ENCODE assay signal across 8 cellular contexts in the genomic region with DNA sequence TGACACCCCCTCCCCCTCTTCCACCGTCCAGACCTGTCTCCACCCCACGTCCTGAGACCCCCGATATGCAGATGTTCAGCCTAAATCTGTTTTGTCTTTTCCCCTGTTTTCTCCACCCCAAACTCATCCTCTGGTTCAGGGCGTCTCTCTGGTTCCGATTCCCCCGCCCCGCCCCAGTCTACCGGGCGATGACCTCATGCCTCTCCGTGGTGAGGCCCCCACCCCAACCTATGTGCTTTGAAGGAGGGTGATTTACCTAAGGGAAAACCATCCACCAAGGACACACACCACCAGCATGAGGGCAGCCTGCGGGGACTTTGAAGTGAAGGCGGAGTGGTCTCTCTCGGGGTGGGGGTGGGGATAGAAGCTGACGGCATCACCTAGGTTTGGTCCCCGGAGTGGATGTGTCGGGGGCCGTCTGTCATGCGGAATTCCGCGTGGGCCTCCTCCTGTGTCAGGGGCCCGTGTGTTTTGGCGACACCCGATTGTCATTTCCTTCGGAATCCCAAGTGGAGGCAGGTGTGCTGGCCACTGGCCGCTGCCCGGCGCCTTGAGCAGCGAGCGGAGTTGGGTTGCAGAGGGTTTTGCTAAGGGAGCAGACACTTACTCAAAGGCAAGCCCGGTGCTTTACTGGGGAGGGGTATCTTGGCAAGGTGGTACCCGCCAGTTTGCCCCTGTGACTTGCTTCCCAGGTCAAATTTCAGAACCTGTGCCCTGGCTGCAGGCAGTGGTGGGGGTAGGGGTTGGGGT. TPM values are rescaled to one million over a fixed set of nuclear protein-coding genes. Genes with fewer than 3 reads are reported as not detected.
DNase-seq lines count a peak whose midpoint lies in the region; ATAC-seq, FAIRE-seq and TF ChIP-seq lines count a peak whose summit lies in the region.

No MANE protein-coding gene starts in this region.

- H3K27ac Mint-ChIP-seq in endodermal cell: peak overlapping the region; percentile 88
- peak overlapping the region; percentile 50 to 87 (median 86) for H3K27ac Mint-ChIP-seq in nephron

- in situ Hi-C loops in HAP-1 (cut with MboI; ENCODE audit: low sequenced_read_pairs): no loop called here

- H3K27me3 ChIP-seq in HAP-1 (ENCODE audit: low read depth) (no peaks in the 10 kb centered on the region), endodermal cell (ENCODE audit: control insufficient read depth, insufficient read depth, low read length, poor library complexity, severe bottlenecking) (no peaks in the 10 kb centered on the region)

- FAIRE-seq in GM19239 (lab: Jason Lieb, UNC): no peak

- no peaks in the 10 kb centered on the region; the same call in 1 of the 2 replicates for H3K9me3 ChIP-seq in HAP-1
- no peaks in the 10 kb centered on the region for H3K9me3 ChIP-seq in endodermal cell (ENCODE audit: control insufficient read depth, low read length)

- H3K4me3 Mint-ChIP-seq in endodermal cell (peak overlapping the region; percentile 88), nephron (peak overlapping the region; percentile 93 to 96 (median 93))

- peak overlapping the region; percentile 64 for H3K9ac ChIP-seq in endodermal cell (ENCODE audit: extremely low read depth, low read length, poor library complexity, severe bottlenecking)

- peaks cover 41% of the 10 kb centered on the region for H3K36me3 ChIP-seq in HAP-1 (replicated peaks)
- peaks cover 23% of the 10 kb centered on the region for H3K36me3 ChIP-seq in endodermal cell (ENCODE audit: control insufficient read depth, insufficient read depth, low read length)

- H3K27ac ChIP-seq in endodermal cell (ENCODE audit: low read depth, low read length): no peak overlapping the region

- WGBS in endodermal cell (ENCODE audit: insufficient coverage in 1 of 2, insufficient read length in 1 of 2), 2 experiments: 17 to 20% methylated on average over 8 to 31 of the region's 31 CpGs

- peaks cover 13% of the 10 kb centered on the region for H3K4me1 Mint-ChIP-seq in endodermal cell
- peaks cover 26% of the 10 kb centered on the region for H3K4me1 Mint-ChIP-seq in nephron

- H3K4me1 ChIP-seq in HAP-1: no peaks in the 10 kb centered on the region; the same call in 1 of the 2 replicates
- no peaks in the 10 kb centered on the region for H3K4me1 ChIP-seq in endodermal cell (ENCODE audit: control insufficient read depth, insufficient read depth, low read length)

- peak overlapping the region; percentile 81 for H3K4me3 ChIP-seq in HAP-1
- peak overlapping the region; percentile 84 for H3K4me3 ChIP-seq in endodermal cell (ENCODE audit: low read length)

- H3K9me3 Mint-ChIP-seq in endodermal cell (no peaks in the 10 kb centered on the region), nephron (no peaks in the 10 kb centered on the region)

- no peak for DNase-seq in HAP-1 (ENCODE audit: low spot score in 2 of 2)
- DNase-seq in activated CD4-positive, alpha-beta T cell treated with anti-CD3 and anti-CD28 coated beads for 4 hours: peak; percentile 47 to 59
- peak; percentile 83 for DNase-seq in endodermal cell
- DNase-seq in HCEC 1CT: no peak
- DNase-seq in HuH-7.5 (ENCODE audit: low spot score): no peak
- DNase-seq in GM19239 (ENCODE audit: insufficient read length, low spot score): no peak

- H3K36me3 Mint-ChIP-seq in endodermal cell (ENCODE audit: low read depth): peaks cover 12% of the 10 kb centered on the region
- peaks cover 17% of the 10 kb centered on the region for H3K36me3 Mint-ChIP-seq in nephron (ENCODE audit: low read depth)

- H3K27me3 Mint-ChIP-seq in endodermal cell (ENCODE audit: insufficient read depth) (no peaks in the 10 kb centered on the region), nephron (ENCODE audit: low read depth) (no peaks in the 10 kb centered on the region)

- TF ChIP-seq CTCF in endodermal cell (conservative IDR thresholded peaks at IDR 0.05): no peak
- no peak for TF ChIP-seq CTCF in nephron (IDR thresholded peaks at IDR 0.05; ENCODE audit: unreplicated experiment in 3 of 3)

- no peak for ATAC-seq in HG03095 (IDR thresholded peaks at IDR 0.05; ENCODE audit: unreplicated experiment)

RNA-seq across cellular contexts. Expression of gene FZR1, which starts 1.4 kb away (rescaled TPM):
- 10 to 100 TPM; 56.7 to 65.1 TPM for total RNA-seq in endodermal cell
- 49.5 TPM for polyA plus RNA-seq in endodermal cell (2013, experiment 1 of 2)
- polyA plus RNA-seq in endodermal cell (2013, experiment 2 of 2): 52.5 TPM

RNA-seq across cellular contexts. Expression of gene DOHH, which starts 7.1 kb away (rescaled TPM):
- 10 to 100 TPM; 13.4 to 14.3 TPM for total RNA-seq in endodermal cell
- 7.8 TPM for polyA plus RNA-seq in endodermal cell (2013, experiment 1 of 2)
- 7.8 TPM for polyA plus RNA-seq in endodermal cell (2013, experiment 2 of 2)

RNA-seq across cellular contexts. Expression of gene SMIM44, which starts 24.3 kb away (rescaled TPM):
- not detected for total RNA-seq in endodermal cell
- not detected for polyA plus RNA-seq in endodermal cell (2013, experiment 1 of 2)
- polyA plus RNA-seq in endodermal cell (2013, experiment 2 of 2): not detected

RNA-seq across cellular contexts. Expression of gene SMIM24, which starts 27.2 kb away (rescaled TPM):
- not detected for total RNA-seq in endodermal cell
- polyA plus RNA-seq in endodermal cell (2013, experiment 1 of 2): 1.4 TPM
- polyA plus RNA-seq in endodermal cell (2013, experiment 2 of 2): 1.5 TPM

RNA-seq across cellular contexts. Expression of gene TEKTIP1, which starts 31.4 kb away (rescaled TPM):
- 1 to 10 TPM; 4.6 to 5.7 TPM for total RNA-seq in endodermal cell
- polyA plus RNA-seq in endodermal cell (2013, experiment 1 of 2): 0.75 TPM
- 0.62 TPM for polyA plus RNA-seq in endodermal cell (2013, experiment 2 of 2)

Comparison
In these comparisons a context has a peak if more than half of its experiments do, and no peak if none do; other contexts are left out.
1. DNase-seq: peak in activated CD4-positive, alpha-beta T cell treated with anti-CD3 and anti-CD28 coated beads for 4 hours (2 of 2) and endodermal cell (single experiment); none in HAP-1 (0 of 2), HCEC 1CT (single experiment), HuH-7.5 (single experiment) and GM19239 (single experiment).